ENCODE assay signal across 18 cellular contexts in the genomic region with DNA sequence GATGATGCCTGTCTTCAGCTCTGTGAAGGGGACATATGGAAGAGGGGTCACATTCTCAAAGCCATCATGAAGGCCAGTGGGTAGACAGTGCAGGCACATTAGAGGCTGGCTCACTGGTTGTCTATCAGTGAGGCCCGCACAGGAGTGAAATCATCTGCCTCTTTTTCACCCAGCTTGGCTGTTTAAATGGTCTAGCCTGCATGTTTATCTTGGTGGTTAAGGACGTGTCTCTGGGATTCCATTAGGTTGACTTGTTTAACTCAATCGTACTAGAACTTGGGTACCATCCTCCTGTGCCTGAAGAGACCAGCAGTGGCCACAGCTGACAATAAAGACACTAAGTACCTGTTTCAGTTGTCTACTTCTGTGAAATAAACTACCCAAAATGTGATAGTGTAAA.
DNase-seq lines count a peak whose midpoint lies in the region; ATAC-seq and TF ChIP-seq lines count a peak whose summit lies in the region.
"Had no signal": no experiment of that assay in that cellular context is flagged by ENCODE, and none has a peak within 500 bp of the region (broad histone marks: within the 10 kb centered on the region; RNA-seq: fewer than 3 reads in every experiment).

No MANE protein-coding gene starts in this region.

- H4K91ac ChIP-seq in IMR-90 (ENCODE audit: insufficient read depth, low read depth, low read length) = no peak overlapping the region

- H3K9me3 ChIP-seq in IMR-90 (ENCODE audit: control insufficient read depth, insufficient read depth, low read length) = no peaks in the 10 kb centered on the region
- H3K9me3 ChIP-seq: BE2C, Caco-2, SJCRH30 had no signal

- TF ChIP-seq POLR2A in IMR-90 (IDR thresholded peaks at IDR 0.05; ENCODE audit: low read depth, low read length) = no peak

- H3K4me2 ChIP-seq in IMR-90 (ENCODE audit: low read depth, low read length) = no peak overlapping the region
- H3K4me2 ChIP-seq: PC-9 had no signal

- peaks cover 10% of the 10 kb centered on the region for H3K9me1 ChIP-seq in IMR-90 (ENCODE audit: insufficient read depth, low read length)

- H3K27ac ChIP-seq in IMR-90 (ENCODE audit: insufficient read depth, low read length) = no peak overlapping the region
- no peak overlapping the region for H3K27ac ChIP-seq in brain microvascular endothelial cell
- H3K27ac ChIP-seq in dorsolateral prefrontal cortex = no peak overlapping the region
- H3K27ac ChIP-seq: PC-9, SJCRH30 had no signal

- H4K8ac ChIP-seq in IMR-90 (ENCODE audit: low read depth in 2 of 2, low read length in 2 of 2) = no peak overlapping the region

- H3K27me3 ChIP-seq in IMR-90 (ENCODE audit: control insufficient read depth, insufficient read depth, low read length) = no peaks in the 10 kb centered on the region
- no peaks in the 10 kb centered on the region for H3K27me3 ChIP-seq in brain microvascular endothelial cell (replicated peaks)
- peaks cover 0 to 3% (median 0%) of the 10 kb centered on the region in 45 donors for H3K27me3 ChIP-seq in dorsolateral prefrontal cortex
- H3K27me3 ChIP-seq: BE2C had no signal

- H3K79me1 ChIP-seq in IMR-90 (ENCODE audit: low read depth in 1 of 2, low read length in 2 of 2) = no peaks in the 10 kb centered on the region

- no peak overlapping the region for H4K5ac ChIP-seq in IMR-90 (ENCODE audit: low read depth, low read length)

- peaks cover 0 to 3% (median 0%) of the 10 kb centered on the region in 3 donors for H3K27me3 Mint-ChIP-seq in immature natural killer cell (ENCODE audit: low read depth in 3 of 3)
- H3K27me3 Mint-ChIP-seq: CD4-positive, CD25-positive, alpha-beta regulatory T cell had no signal

- TF ChIP-seq CTCF in IMR-90 (conservative IDR thresholded peaks at IDR 0.05; ENCODE audit: low read depth, low read length) (no peak), brain microvascular endothelial cell (IDR thresholded peaks at IDR 0.05; ENCODE audit: low read depth, low read length, missing control alignments) (no peak), dorsolateral prefrontal cortex (IDR thresholded peaks at IDR 0.05 in 54 of 56, conservative IDR thresholded peaks at IDR 0.05 in 2 of 56; ENCODE audit: low read depth in 1 of 56, partially characterized antibody in 56 of 56) (no peak)

- H4K20me1 ChIP-seq in IMR-90 (ENCODE audit: insufficient read depth, low read length) = no peaks in the 10 kb centered on the region

- no peak overlapping the region for H2BK15ac ChIP-seq in IMR-90 (ENCODE audit: low read depth, low read length)

- no peak overlapping the region for H3K14ac ChIP-seq in IMR-90 (replicated peaks; ENCODE audit: low read depth, low read length)

- no peak overlapping the region for H2BK20ac ChIP-seq in IMR-90 (ENCODE audit: low read depth, low read length)

- H3K4me3 Mint-ChIP-seq in immature natural killer cell = no peak overlapping the region
- H3K4me3 Mint-ChIP-seq: CD4-positive, CD25-positive, alpha-beta regulatory T cell had no signal

- WGBS in IMR-90 (ENCODE audit: extremely low coverage in 2 of 2, insufficient read length in 1 of 2), 2 experiments = no CpG with 5 or more reads among the region's 3 CpGs

- no peaks in the 10 kb centered on the region for H3K36me3 ChIP-seq in IMR-90 (ENCODE audit: control insufficient read depth, insufficient read depth, low read length)
- H3K36me3 ChIP-seq in brain microvascular endothelial cell (replicated peaks) = no peaks in the 10 kb centered on the region
- H3K36me3 ChIP-seq: BE2C, SJCRH30 had no signal

- no peaks in the 10 kb centered on the region for H3K36me3 Mint-ChIP-seq in immature natural killer cell
- H3K36me3 Mint-ChIP-seq: CD4-positive, CD25-positive, alpha-beta regulatory T cell had no signal

- ATAC-seq in IMR-90 (ENCODE audit: low read depth) = peak; percentile 87
- ATAC-seq: GM12878 had no signal

- H3K4me1 Mint-ChIP-seq in immature natural killer cell = no peaks in the 10 kb centered on the region
- H3K4me1 Mint-ChIP-seq: CD4-positive, CD25-positive, alpha-beta regulatory T cell had no signal

- no peak overlapping the region for H3K27ac Mint-ChIP-seq in immature natural killer cell
- H3K27ac Mint-ChIP-seq: CD4-positive, CD25-positive, alpha-beta regulatory T cell had no signal

- H3K23ac ChIP-seq in IMR-90 (ENCODE audit: low read depth, low read length) = no peak overlapping the region

- no peak overlapping the region for H2BK5ac ChIP-seq in IMR-90 (ENCODE audit: low read depth, low read length, poor library complexity, severe bottlenecking)

- CTCF ChIA-PET in IMR-90 (lab: Yijun Ruan, JAX) = no interaction called here

- no peak overlapping the region for H3K18ac ChIP-seq in IMR-90 (ENCODE audit: low read depth, low read length)

- BruUV-seq in IMR-90 (replicated peaks; lab: Mats Ljungman, UMichigan) = no TSS peak

- H3K9ac ChIP-seq in IMR-90 (ENCODE audit: low read depth, low read length) = no peak overlapping the region

- no peak overlapping the region for H3K4me3 ChIP-seq in IMR-90 (ENCODE audit: insufficient read depth, low read depth, low read length)
- H3K4me3 ChIP-seq in brain microvascular endothelial cell (ENCODE audit: low read depth, low read length) = no peak overlapping the region
- H3K4me3 ChIP-seq in dorsolateral prefrontal cortex = no peak overlapping the region
- H3K4me3 ChIP-seq: GM12878, PC-9, SJCRH30 had no signal

- H3K9me3 Mint-ChIP-seq in immature natural killer cell = peaks cover 0 to 5% (median 0%) of the 10 kb centered on the region in 6 donors

- no peak overlapping the region for H3K4ac ChIP-seq in IMR-90 (ENCODE audit: low read depth, low read length)

- DNase-seq in IMR-90 = peak; percentile 86
- peak; percentile 60 for DNase-seq in brain microvascular endothelial cell
- DNase-seq in myocyte (ENCODE audit: low read depth) = peak; percentile 63
- no peak for DNase-seq in NCI-H1436 (lab: John Stamatoyannopoulos, UW)
- no peak for DNase-seq in immature natural killer cell
- no peak for DNase-seq in activated gamma-delta T cell treated with Interleukin-2 at 50 U/mL for 16 hours
- DNase-seq in dorsolateral prefrontal cortex = no peak
- DNase-seq: BE2C; Caco-2; CD4-positive, CD25-positive, alpha-beta regulatory T cell; GOT3; NCI-H1092 treated with DMSO at 0.1 percent for 48 hours; NCI-H1694 treated with DMSO at 0.1 percent for 48 hours; NCI-H345; NCI-H524 treated with DMSO at 0.1 percent for 48 hours; SJCRH30 had no signal

- intact Hi-C loops in IMR-90 (cut with micrococcal nuclease) = no loop called here
- intact Hi-C loops in dorsolateral prefrontal cortex (cut with DNase I) = no loop called here

- no peak overlapping the region; the same call in 1 of the 2 replicates for H2AK5ac ChIP-seq in IMR-90 (ENCODE audit: low read depth, low read length)

- no peak overlapping the region for H3K56ac ChIP-seq in IMR-90 (ENCODE audit: extremely low read depth, insufficient read depth, low read length)

- dilution Hi-C loops in IMR-90 (cut with HindIII; ENCODE audit: low sequenced_read_pairs, unreplicated experiment) = no loop called here

- peaks cover 5% of the 10 kb centered on the region; the same call in 1 of the 2 replicates for H3K4me1 ChIP-seq in IMR-90 (ENCODE audit: control insufficient read depth, insufficient read depth, low read length)
- H3K4me1 ChIP-seq: BE2C, SJCRH30 had no signal

- no peak overlapping the region for H2AFZ ChIP-seq in IMR-90 (replicated peaks; ENCODE audit: low read length, poor library complexity)
- H2AFZ ChIP-seq: PC-9 had no signal

- peak overlapping the region; percentile 52 for H2AK9ac ChIP-seq in IMR-90 (replicated peaks; ENCODE audit: low read depth, low read length, poor library complexity)

- TF ChIP-seq RAD21 in IMR-90 (IDR thresholded peaks at IDR 0.05; ENCODE audit: low read length) = no peak

- POLR2A ChIA-PET in IMR-90 (lab: Charles Lee; ENCODE audit: unreplicated experiment) = no interaction called here

- in situ Hi-C loops in IMR-90 (cut with MboI; ENCODE audit: low sequenced_read_pairs) = no loop called here
- in situ Hi-C loops in brain microvascular endothelial cell (cut with HindIII; ENCODE audit: low pct_ligation_motif_present, low sequenced_read_pairs) = no loop called here

- H2BK120ac ChIP-seq in IMR-90 (ENCODE audit: low read depth, low read length) = no peak overlapping the region

TF ChIP-seq in IMR-90, 13 proteins besides CTCF, POLR2A, EP300 and RAD21:
- TF ChIP-seq RCOR1 (IDR thresholded peaks at IDR 0.05; ENCODE audit: insufficient replicate concordance, low read length) (no peak), NFE2L2 (IDR thresholded peaks at IDR 0.05; ENCODE audit: low read depth, low read length) (no peak), FOS (IDR thresholded peaks at IDR 0.05; ENCODE audit: low read depth, low read length) (no peak), BHLHE40 (IDR thresholded peaks at IDR 0.05; ENCODE audit: low read depth, low read length) (no peak), CHD1 (IDR thresholded peaks at IDR 0.05; ENCODE audit: low read depth, low read length) (no peak), SMC3 (IDR thresholded peaks at IDR 0.05; ENCODE audit: low read depth, low read length) (no peak), ELK1 (IDR thresholded peaks at IDR 0.05; ENCODE audit: borderline replicate concordance, low read depth, low read length) (no peak), MAZ (IDR thresholded peaks at IDR 0.05; ENCODE audit: borderline replicate concordance, low read depth, low read length) (no peak), RFX5 (IDR thresholded peaks at IDR 0.05; ENCODE audit: low read depth, low read length) (no peak), CEBPB (IDR thresholded peaks at IDR 0.05; ENCODE audit: low read depth, low read length) (no peak)
- TF ChIP-seq, protein P1, sequence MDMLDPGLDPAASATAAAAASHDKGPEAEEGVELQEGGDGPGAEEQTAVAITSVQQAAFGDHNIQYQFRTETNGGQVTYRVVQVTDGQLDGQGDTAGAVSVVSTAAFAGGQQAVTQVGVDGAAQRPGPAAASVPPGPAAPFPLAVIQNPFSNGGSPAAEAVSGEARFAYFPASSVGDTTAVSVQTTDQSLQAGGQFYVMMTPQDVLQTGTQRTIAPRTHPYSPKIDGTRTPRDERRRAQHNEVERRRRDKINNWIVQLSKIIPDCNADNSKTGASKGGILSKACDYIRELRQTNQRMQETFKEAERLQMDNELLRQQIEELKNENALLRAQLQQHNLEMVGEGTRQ (IDR thresholded peaks at IDR 0.05; ENCODE audit: low read depth, low read length) = no peak

Comparison
In these comparisons a context has a peak if more than half of its experiments do, and no peak if none do; other contexts are left out.
1. DNase-seq: peak in IMR-90 (single experiment), brain microvascular endothelial cell (single experiment) and myocyte (single experiment); none in NCI-H1436 (single experiment), immature natural killer cell (0 of 3), activated gamma-delta T cell treated with Interleukin-2 at 50 U/mL for 16 hours (single experiment) and dorsolateral prefrontal cortex (0 of 10).